16 cellular contexts compared by ENCODE assay signal in the genomic region with DNA sequence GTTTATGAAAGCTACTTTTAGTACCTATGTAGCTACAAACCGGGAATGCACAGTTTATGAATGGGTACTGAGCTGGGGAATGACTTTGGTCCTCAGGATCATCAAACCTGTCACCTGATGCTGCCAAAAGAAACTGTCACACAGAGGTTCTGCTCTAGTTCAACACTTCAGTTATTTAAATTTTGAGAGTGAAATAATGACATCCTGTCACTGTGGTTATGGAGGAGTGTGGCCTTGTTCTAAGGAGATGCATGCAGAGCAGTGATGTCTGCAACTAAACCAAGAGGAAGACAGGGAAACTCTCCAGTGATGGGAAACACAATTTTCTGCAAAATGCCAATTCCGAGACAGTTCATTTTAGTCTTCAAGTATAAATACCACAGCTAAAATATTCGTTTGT. TPM values are rescaled to one million over a fixed set of nuclear protein-coding genes. Genes with fewer than 3 reads are reported as not detected.
DNase-seq lines count a peak whose midpoint lies in the region; ATAC-seq and TF ChIP-seq lines count a peak whose summit lies in the region.
"Had no signal": no experiment of that assay in that cellular context is flagged by ENCODE, and none has a peak within 500 bp of the region (broad histone marks: within the 10 kb centered on the region; RNA-seq: fewer than 3 reads in every experiment).

No MANE protein-coding gene starts in this region.

- dilution Hi-C loops in mammary epithelial cell (cut with HindIII; ENCODE audit: low sequenced_read_pairs) = no loop called here

- H3K9me3 Mint-ChIP-seq in activated naive CD8-positive, alpha-beta T cell treated with anti-CD3 and anti-CD28 coated beads, Interleukin-2, amount 50 U/mL, for 24 hours = no peaks in the 10 kb centered on the region
- H3K9me3 Mint-ChIP-seq: nephron had no signal

- H3K9ac ChIP-seq in mammary epithelial cell (ENCODE audit: insufficient read depth, low read length) = no peak overlapping the region

- DNase-seq in Kasumi-1 (lab: John Stamatoyannopoulos, UW) (peak; percentile 32), GOT3 (lab: John Stamatoyannopoulos, UW) (no peak), mammary epithelial cell (no peak), 8988T (no peak)
- DNase-seq in activated naive CD8-positive, alpha-beta T cell treated with anti-CD3 and anti-CD28 coated beads, Interleukin-2, amount 50 U/mL, for 24 hours = no peak
- DNase-seq: activated CD4-positive, CD25-positive, alpha-beta regulatory T cell treated with anti-CD3 and anti-CD28 coated beads, Interleukin-2, amount 50 U/mL, for 72 hours; C1 segment of cervical spinal cord; erythroblast; NCI-H2227 treated with DMSO at 0.1 percent for 48 hours; stomach had no signal

- TF ChIP-seq CTCF in DOHH2 (IDR thresholded peaks at IDR 0.05; ENCODE audit: low read depth, low read length, poor library complexity, severe bottlenecking) (no peak), mammary epithelial cell (conservative IDR thresholded peaks at IDR 0.05 in 1 of 2, IDR thresholded peaks at IDR 0.05 in 1 of 2; ENCODE audit: extremely low read depth in 1 of 2, insufficient read depth in 1 of 2, low read depth in 1 of 2, low read length in 2 of 2) (no peak)

- H3K4me3 Mint-ChIP-seq in activated naive CD8-positive, alpha-beta T cell treated with anti-CD3 and anti-CD28 coated beads, Interleukin-2, amount 50 U/mL, for 24 hours = no peak overlapping the region

- H4K20me1 ChIP-seq in DOHH2 (ENCODE audit: control insufficient read depth, insufficient read depth, low read depth, low read length) = no peaks in the 10 kb centered on the region
- no peaks in the 10 kb centered on the region for H4K20me1 ChIP-seq in mammary epithelial cell (ENCODE audit: insufficient read depth, low read length)

- 66% methylated on average over 3 of the region's 3 CpGs for WGBS in mammary epithelial cell (ENCODE audit: low coverage, missing lambda C conversion rate)

- intact Hi-C loops in mammary epithelial cell (cut with micrococcal nuclease) = no loop called here

- H3K4me3 ChIP-seq in DOHH2 (ENCODE audit: low read length) (no peak overlapping the region), mammary epithelial cell (replicated peaks in 1 of 3; ENCODE audit: insufficient read depth in 1 of 3, low read depth in 2 of 3, low read length in 3 of 3) (no peak overlapping the region)
- H3K4me3 ChIP-seq: right atrium auricular region, stomach had no signal

- no peak overlapping the region for H3K27ac ChIP-seq in DOHH2 (ENCODE audit: low read depth, low read length)
- H3K27ac ChIP-seq in mammary epithelial cell (ENCODE audit: insufficient read depth, low read depth, low read length) = no peak overlapping the region
- H3K27ac ChIP-seq: right atrium auricular region, stomach had no signal

- in situ Hi-C loops in mammary epithelial cell (cut with MboI; ENCODE audit: low sequenced_read_pairs in 2 of 2) = no loop called here

- ATAC-seq in GM19351 (IDR thresholded peaks at IDR 0.05; ENCODE audit: unreplicated experiment) = peak; percentile 25
- no peak for ATAC-seq in activated naive CD8-positive, alpha-beta T cell treated with anti-CD3 and anti-CD28 coated beads, Interleukin-2, amount 50 U/mL, for 24 hours
- no peak for ATAC-seq in HG03354 (IDR thresholded peaks at IDR 0.05; ENCODE audit: poor library complexity, severe bottlenecking, unreplicated experiment)
- ATAC-seq: left lobe of liver had no signal

- no peaks in the 10 kb centered on the region for H3K79me2 ChIP-seq in DOHH2 (ENCODE audit: control insufficient read depth, low read length)
- H3K79me2 ChIP-seq in mammary epithelial cell (ENCODE audit: insufficient read depth, low read length) = no peaks in the 10 kb centered on the region

- H3K36me3 Mint-ChIP-seq in activated naive CD8-positive, alpha-beta T cell treated with anti-CD3 and anti-CD28 coated beads, Interleukin-2, amount 50 U/mL, for 24 hours (ENCODE audit: low read depth) = peaks cover 2% of the 10 kb centered on the region

- H3K27me3 ChIP-seq in DOHH2 (ENCODE audit: control insufficient read depth, low read length) = no peaks in the 10 kb centered on the region
- H3K27me3 ChIP-seq in mammary epithelial cell (ENCODE audit: insufficient read depth, low read length) = no peaks in the 10 kb centered on the region
- H3K27me3 ChIP-seq: right atrium auricular region, stomach had no signal

- CTCF ChIA-PET in mammary epithelial cell (lab: Charles Lee; ENCODE audit: low non-redundant PET) = no interaction called here

- H3K27ac Mint-ChIP-seq in activated naive CD8-positive, alpha-beta T cell treated with anti-CD3 and anti-CD28 coated beads, Interleukin-2, amount 50 U/mL, for 24 hours = peak overlapping the region; percentile 69
- H3K27ac Mint-ChIP-seq: nephron had no signal

- no peak overlapping the region for H2AFZ ChIP-seq in mammary epithelial cell (ENCODE audit: low read depth, low read length)

- H3K36me3 ChIP-seq in DOHH2 (ENCODE audit: control insufficient read depth, low read length) (no peaks in the 10 kb centered on the region; the same call in 1 of the 2 replicates), mammary epithelial cell (ENCODE audit: insufficient read depth, low read length) (no peaks in the 10 kb centered on the region)
- H3K36me3 ChIP-seq: right atrium auricular region, stomach had no signal

- no peaks in the 10 kb centered on the region for H3K9me3 ChIP-seq in DOHH2 (ENCODE audit: control insufficient read depth, insufficient read depth, low read length)
- H3K9me3 ChIP-seq in mammary epithelial cell (replicated peaks; ENCODE audit: insufficient read depth, low read length) = no peaks in the 10 kb centered on the region
- H3K9me3 ChIP-seq: stomach had no signal

- H3K9me2 ChIP-seq in DOHH2 (replicated peaks; ENCODE audit: control insufficient read depth, low read length) = no peaks in the 10 kb centered on the region

- H3K27me3 Mint-ChIP-seq in activated naive CD8-positive, alpha-beta T cell treated with anti-CD3 and anti-CD28 coated beads, Interleukin-2, amount 50 U/mL, for 24 hours = no peaks in the 10 kb centered on the region

- H3K4me1 ChIP-seq in DOHH2 (ENCODE audit: control insufficient read depth, low read length) (peaks cover 19% of the 10 kb centered on the region), mammary epithelial cell (ENCODE audit: insufficient read depth, low read length) (peaks cover 19% of the 10 kb centered on the region)
- H3K4me1 ChIP-seq: right atrium auricular region had no signal

- 0 out of 2 replicates have a peak overlapping the region, but pooled peaks have one; percentile 10 for H3K4me2 ChIP-seq in DOHH2 (ENCODE audit: low read length)
- H3K4me2 ChIP-seq in mammary epithelial cell (ENCODE audit: insufficient read depth, low read depth, low read length) = no peak overlapping the region

- peaks cover 9% of the 10 kb centered on the region for H3F3A ChIP-seq in DOHH2 (ENCODE audit: control insufficient read depth, insufficient read depth)

- BruUV-seq in mammary epithelial cell (replicated peaks; lab: Mats Ljungman, UMichigan) = no TSS peak

- peaks cover 50% of the 10 kb centered on the region for H3K4me1 Mint-ChIP-seq in activated naive CD8-positive, alpha-beta T cell treated with anti-CD3 and anti-CD28 coated beads, Interleukin-2, amount 50 U/mL, for 24 hours

RNA-seq across cellular contexts. Expression of a gene that starts 4.8 kb away (rescaled TPM):
- total RNA-seq in mammary epithelial cell = 10 to 100 TPM; 19.7 to 35.4 TPM
- polyA plus RNA-seq in mammary epithelial cell = 7.2 TPM
- 38.6 TPM for polyA minus RNA-seq in mammary epithelial cell

Comparison
In these comparisons a context has a peak if more than half of its experiments do, and no peak if none do; other contexts are left out.
1. DNase-seq: peak in Kasumi-1 (2 of 2); none in activated naive CD8-positive, alpha-beta T cell treated with anti-CD3 and anti-CD28 coated beads, Interleukin-2, amount 50 U/mL, for 24 hours (single experiment), GOT3 (single experiment), mammary epithelial cell (single experiment) and 8988T (single experiment).